30 cellular contexts compared by ENCODE assay signal in genomic region chr5:119221330-119221729, GRCh38.
"Had no signal": no experiment of that assay in that cellular context is flagged by ENCODE, and none has a peak within 500 bp of the region (broad histone marks: within the 10 kb centered on the region; RNA-seq: fewer than 3 reads in every experiment).

No MANE protein-coding gene starts in this region.

- H3K9ac ChIP-seq: parathyroid adenoma had no signal

- H2AFZ ChIP-seq: parathyroid adenoma had no signal

- FAIRE-seq: urothelium cell line had no signal

- H3K4me3 ChIP-seq: ovary, psoas muscle, right lobe of liver, sigmoid colon, stomach, thoracic aorta, thyroid gland, tibial nerve, upper lobe of left lung, vagina had no signal

- H3K27me3 ChIP-seq: neutrophil, ovary, right lobe of liver, sigmoid colon, stomach, thyroid gland, tibial nerve, upper lobe of left lung, vagina had no signal

- H3K4me1 ChIP-seq: parathyroid adenoma, psoas muscle, stomach, thyroid gland, tibial nerve, upper lobe of left lung, vagina had no signal

- H3K79me2 ChIP-seq: parathyroid adenoma had no signal

- H3K36me3 ChIP-seq: ovary, thyroid gland had no signal

- H3K4me3 Mint-ChIP-seq: natural killer cell treated with Interleukin-12 subunit alpha and Interleukin-12 subunit beta and Interleukin-15 and Interleukin-18, amount 100 ng/mL, for 72 hours; nephron progenitor cell; neural crest cell; stimulated activated effector memory CD8-positive, alpha-beta T cell treated with anti-CD3 and anti-CD28 coated beads, Interleukin-12 subunit alpha, Interleukin-12 subunit beta, amount 100 ng/mL, for 72 hours; stimulated activated naive CD8-positive, alpha-beta T cell treated with anti-CD3 and anti-CD28 coated beads, Interleukin-15, Interleukin-2, amounts not matched to agents 100 ng/mL and 50 ng/mL, for 24 hours had no signal

- ATAC-seq: natural killer cell treated with Interleukin-12 subunit alpha and Interleukin-12 subunit beta and Interleukin-15 and Interleukin-18, amount 100 ng/mL, for 72 hours; psoas muscle; right cardiac atrium; right lobe of liver; stimulated activated effector memory CD8-positive, alpha-beta T cell treated with anti-CD3 and anti-CD28 coated beads, Interleukin-12 subunit alpha, Interleukin-12 subunit beta, amount 100 ng/mL, for 72 hours had no signal

- H3K27ac ChIP-seq: neutrophil, ovary, parathyroid adenoma, psoas muscle, right lobe of liver, sigmoid colon, stomach, thoracic aorta, thyroid gland, tibial nerve, upper lobe of left lung, vagina had no signal

- DNase-seq: nephron progenitor cell; occipital lobe; ovary; posterior cingulate gyrus; psoas muscle; right cardiac atrium; right lobe of liver; sigmoid colon; small intestine; stimulated activated CD4-positive, alpha-beta T cell treated with anti-CD3 and anti-CD28 coated beads, Interleukin-15, amount 100 ng/mL, for 24 hours; stimulated activated CD4-positive, alpha-beta T cell treated with anti-CD3 and anti-CD28 coated beads, Interleukin-2, amount 100 ng/mL, for 24 hours; stimulated activated CD4-positive, alpha-beta T cell treated with anti-CD3 and anti-CD28 coated beads, Interleukin-2, amount 100 ng/mL, for 48 hours; stimulated activated CD4-positive, alpha-beta T cell treated with anti-CD3 and anti-CD28 coated beads, Interleukin-4, amount 100 ng/mL, for 24 hours; stimulated activated naive B cell treated with anti-CD40 and anti-IgM and Interleukin-4, amounts not matched to agents 10 μg/mL and 1 μg/mL and 100 μg/mL, for 72 hours; stimulated activated naive CD4-positive, alpha-beta T cell treated with Interleukin-2 at 50 U/mL for 16 hours; stomach; thyroid gland; trophoblast cell; upper lobe of left lung had no signal

- H3K27ac Mint-ChIP-seq: natural killer cell treated with Interleukin-12 subunit alpha and Interleukin-12 subunit beta and Interleukin-15 and Interleukin-18, amount 100 ng/mL, for 72 hours; nephron progenitor cell; progenitor cell of endocrine pancreas; stimulated activated effector memory CD8-positive, alpha-beta T cell treated with anti-CD3 and anti-CD28 coated beads, Interleukin-12 subunit alpha, Interleukin-12 subunit beta, amount 100 ng/mL, for 72 hours; stimulated activated naive CD8-positive, alpha-beta T cell treated with anti-CD3 and anti-CD28 coated beads, Interleukin-15, Interleukin-2, amounts not matched to agents 100 ng/mL and 50 ng/mL, for 24 hours had no signal

- H3K9me3 Mint-ChIP-seq: natural killer cell treated with Interleukin-12 subunit alpha and Interleukin-12 subunit beta and Interleukin-15 and Interleukin-18, amount 100 ng/mL, for 72 hours; nephron progenitor cell; neural crest cell; stimulated activated effector memory CD8-positive, alpha-beta T cell treated with anti-CD3 and anti-CD28 coated beads, Interleukin-12 subunit alpha, Interleukin-12 subunit beta, amount 100 ng/mL, for 72 hours; stimulated activated naive B cell treated with anti-CD40 and anti-IgM and Interleukin-4, amounts not matched to agents 10 μg/mL and 1 μg/mL and 100 μg/mL, for 72 hours; stimulated activated naive CD8-positive, alpha-beta T cell treated with anti-CD3 and anti-CD28 coated beads, Interleukin-15, Interleukin-2, amounts not matched to agents 100 ng/mL and 50 ng/mL, for 24 hours had no signal

- H3K9me3 ChIP-seq: neutrophil, ovary, psoas muscle, right lobe of liver, sigmoid colon, stomach, thoracic aorta, thyroid gland, tibial nerve, upper lobe of left lung, vagina had no signal

- H3K27me3 Mint-ChIP-seq: natural killer cell treated with Interleukin-12 subunit alpha and Interleukin-12 subunit beta and Interleukin-15 and Interleukin-18, amount 100 ng/mL, for 72 hours; progenitor cell of endocrine pancreas; stimulated activated naive B cell treated with anti-CD40 and anti-IgM and Interleukin-4, amounts not matched to agents 10 μg/mL and 1 μg/mL and 100 μg/mL, for 72 hours; stimulated activated naive CD8-positive, alpha-beta T cell treated with anti-CD3 and anti-CD28 coated beads, Interleukin-15, Interleukin-2, amounts not matched to agents 100 ng/mL and 50 ng/mL, for 24 hours had no signal

- H3K4me1 Mint-ChIP-seq: nephron progenitor cell; neural crest cell; stimulated activated effector memory CD8-positive, alpha-beta T cell treated with anti-CD3 and anti-CD28 coated beads, Interleukin-12 subunit alpha, Interleukin-12 subunit beta, amount 100 ng/mL, for 72 hours had no signal
